ENCODE assay signal across 8 cellular contexts in the genomic region with DNA sequence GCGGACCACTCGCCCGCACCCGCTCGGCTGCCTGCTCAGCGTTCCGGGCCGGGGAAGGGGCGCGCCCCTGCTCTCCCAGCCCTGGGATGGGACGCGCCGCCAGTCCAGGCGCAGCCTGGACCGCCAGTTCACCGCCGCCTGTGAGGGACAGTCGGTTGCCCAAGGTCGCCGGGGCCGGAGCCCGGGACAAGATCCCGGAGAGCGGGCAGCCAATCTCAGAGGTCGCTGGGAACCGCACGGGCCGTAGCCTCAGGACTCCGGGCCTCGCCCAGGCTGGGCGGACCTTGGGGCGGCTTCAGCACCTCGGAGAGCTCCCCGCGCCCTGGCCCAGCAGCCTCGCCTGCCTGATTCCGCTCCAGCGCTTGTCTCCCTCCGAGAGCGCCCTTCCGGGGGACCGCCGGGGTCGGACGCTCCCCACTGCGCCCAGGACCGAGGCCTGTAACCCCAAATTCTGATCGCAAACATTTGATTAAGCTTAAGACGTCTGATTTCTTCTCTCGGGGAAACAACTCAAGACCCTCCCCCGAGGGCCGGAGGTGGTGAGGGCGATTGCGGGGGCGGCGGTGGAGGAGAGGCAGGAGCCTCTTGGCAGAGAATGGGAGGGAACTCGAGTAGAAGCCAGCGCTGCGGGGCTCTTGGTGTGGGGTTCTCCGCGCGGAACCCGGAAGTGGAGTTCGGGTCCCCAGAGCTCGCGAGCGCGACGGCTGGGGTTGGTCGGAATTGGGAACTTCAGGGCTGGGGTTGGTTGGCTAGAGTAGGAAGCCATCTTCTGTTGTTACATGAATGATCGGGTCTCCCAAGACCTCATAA. TPM values are rescaled to one million over a fixed set of nuclear protein-coding genes. Genes with fewer than 3 reads are reported as not detected.
DNase-seq lines count a peak whose midpoint lies in the region; ATAC-seq and TF ChIP-seq lines count a peak whose summit lies in the region.

No MANE protein-coding gene starts in this region.

- TF ChIP-seq POLR2A in lower leg skin (IDR thresholded peaks at IDR 0.05), result no peak

- H3K79me2 ChIP-seq in DND-41 (ENCODE audit: insufficient read depth, low read length), result no peaks in the 10 kb centered on the region

- H4K20me1 ChIP-seq in DND-41 (ENCODE audit: insufficient read depth, low read length), result peaks cover 42% of the 10 kb centered on the region

- 5 to 7% methylated on average over 23 to 35 of the region's 71 CpGs for WGBS in lower leg skin, 2 donors

- no peak overlapping the region for H3K27ac ChIP-seq in DND-41 (ENCODE audit: low read length)
- H3K27ac ChIP-seq in dorsolateral prefrontal cortex, result peak overlapping the region in 38 of 59 donors; percentile 4 to 86 (median 39)

- TF ChIP-seq CTCF in DND-41 (IDR thresholded peaks at IDR 0.05; ENCODE audit: borderline replicate concordance, extremely low read depth, low read length, poor library complexity, severe bottlenecking), result no peak
- peak in 26 of 56 donors; percentile 12 to 55 (median 26) for TF ChIP-seq CTCF in dorsolateral prefrontal cortex (IDR thresholded peaks at IDR 0.05 in 54 of 56, conservative IDR thresholded peaks at IDR 0.05 in 2 of 56; ENCODE audit: low read depth in 1 of 56, partially characterized antibody in 56 of 56)
- TF ChIP-seq CTCF in lower leg skin (IDR thresholded peaks at IDR 0.05), result no peak

- H3K27me3 ChIP-seq in DND-41 (ENCODE audit: insufficient read depth, low read length, poor library complexity), result peaks cover 32% of the 10 kb centered on the region
- peaks cover 48% of the 10 kb centered on the region for H3K27me3 ChIP-seq in H7 (ENCODE audit: control insufficient read depth, insufficient read depth, low read length)
- peaks cover 0 to 44% (median 15%) of the 10 kb centered on the region in 45 donors for H3K27me3 ChIP-seq in dorsolateral prefrontal cortex

- H3K4me3 ChIP-seq in DND-41 (ENCODE audit: low read depth in 1 of 2, low read length in 2 of 2) (no peak overlapping the region), H7 (ENCODE audit: insufficient read depth, low read depth, low read length) (peak overlapping the region; percentile 51), dorsolateral prefrontal cortex (peak overlapping the region; percentile 34 to 73 (median 57)), lower leg skin (ENCODE audit: low read depth, poor library complexity, severe bottlenecking) (no peak overlapping the region)

- peak; percentile 74 for DNase-seq in DND-41
- DNase-seq in H7, result peak; percentile 99
- DNase-seq in NCI-H1105 (lab: John Stamatoyannopoulos, UW), result peak; percentile 79
- peak; percentile 52 to 58 for DNase-seq in activated CD4-positive, alpha-beta T cell treated with anti-CD3 and anti-CD28 coated beads, Interleukin-2, amount 50 U/mL, for 24 hours (ENCODE audit: low read depth in 1 of 2, low spot score in 1 of 2)
- DNase-seq in dorsolateral prefrontal cortex, result peak in 8 of 10 donors; percentile 25 to 84 (median 62)
- peak; percentile 59 to 96 for DNase-seq in lower leg skin (ENCODE audit: low spot score in 2 of 2)
- peak; percentile 78 for DNase-seq in stimulated activated CD4-positive, alpha-beta T cell treated with anti-CD3 and anti-CD28 coated beads, Interleukin-4, amount 100 ng/mL, for 1 hour

- no peaks in the 10 kb centered on the region for H3K9me3 ChIP-seq in DND-41 (ENCODE audit: insufficient read depth, low read length, severe bottlenecking)

- H3K4me2 ChIP-seq in DND-41 (ENCODE audit: insufficient read depth, low read length), result no peak overlapping the region

- H3K4me1 ChIP-seq in DND-41 (ENCODE audit: insufficient read depth, low read length), result no peaks in the 10 kb centered on the region

- H3K9ac ChIP-seq in DND-41 (ENCODE audit: low read depth, low read length), result no peak overlapping the region

- intact Hi-C loops in dorsolateral prefrontal cortex (cut with DNase I), result loop anchor here in 1 of 2 donors (5.0 kb wide), 1 partner anchor 140 kb away; no protein-coding TSS in a partner anchor
- intact Hi-C loops in lower leg skin (cut with DNase I; ENCODE audit: low total_unique reads), result no loop called here

- no peak overlapping the region for H2AFZ ChIP-seq in DND-41 (ENCODE audit: low read depth, low read length)

- H3K36me3 ChIP-seq in DND-41 (ENCODE audit: insufficient read depth, low read length) (peaks cover 20% of the 10 kb centered on the region), H7 (replicated peaks; ENCODE audit: control insufficient read depth, insufficient read depth, low read length) (peaks cover 4% of the 10 kb centered on the region)

- ATAC-seq in DND-41 (ENCODE audit: insufficient read depth, low read depth) (peak; percentile 87), HG03378 (IDR thresholded peaks at IDR 0.05; ENCODE audit: unreplicated experiment) (no peak)

RNA-seq across cellular contexts. Expression of gene CHRM4, which starts 1.1 kb away (rescaled TPM):
- total RNA-seq in H7 (2014; rRNA removed; shearing (Covaris generic)), result 0.14 TPM in 1 of 2 replicates, not detected in the other
- total RNA-seq in dorsolateral prefrontal cortex (10 to 100 TPM in 56 of 120 experiments, 1 to 10 TPM in 64; 2.7 to 25.0 (median 9.7) TPM), lower leg skin (1 to 10 TPM; 1.2 to 8.1 (median 3.3) TPM)

RNA-seq across cellular contexts. Expression of gene MDK, which starts 11.2 kb away (rescaled TPM):
- total RNA-seq in H7 (2014; rRNA removed; shearing (Covaris generic)), result 672 and 771 TPM in 2 replicates
- total RNA-seq in dorsolateral prefrontal cortex (10 to 100 TPM in 95 of 120 experiments, 1 to 10 TPM in 25; 4.6 to 45.3 (median 12.9) TPM), lower leg skin (10 to 100 TPM in 3 of 4 donors, 1 to 10 TPM in 1; 6.0 to 19.4 (median 12.0) TPM)

RNA-seq across cellular contexts. Expression of gene DGKZ, which starts 45.4 kb away (rescaled TPM):
- total RNA-seq in H7 (2014; rRNA removed; shearing (Covaris generic)), result 80.8 and 109 TPM in 2 replicates
- total RNA-seq in dorsolateral prefrontal cortex, result 100 to 1,000 TPM; 142 to 475 (median 319) TPM
- 10 to 100 TPM; 41.8 to 86.4 (median 60.3) TPM for total RNA-seq in lower leg skin

Comparison
In these comparisons a context has a peak if more than half of its experiments do, and no peak if none do; other contexts are left out.
1. H3K4me3 ChIP-seq: peak in H7 (single experiment) and dorsolateral prefrontal cortex (59 of 59); none in DND-41 (0 of 2) and lower leg skin (single experiment).
2. RNA of gene MDK, which starts 11.2 kb away (total RNA-seq): 672 to 771 TPM in H7; 6.0 to 19.4 TPM in lower leg skin and 4.6 to 45.3 TPM in dorsolateral prefrontal cortex; every median in the first group is over 10 times any median in the second.
3. Peak in every context shown above with its lines, with median percentiles within 50 percentile points of each other: DNase-seq.